16 cellular contexts compared by ENCODE assay signal in the genomic region with DNA sequence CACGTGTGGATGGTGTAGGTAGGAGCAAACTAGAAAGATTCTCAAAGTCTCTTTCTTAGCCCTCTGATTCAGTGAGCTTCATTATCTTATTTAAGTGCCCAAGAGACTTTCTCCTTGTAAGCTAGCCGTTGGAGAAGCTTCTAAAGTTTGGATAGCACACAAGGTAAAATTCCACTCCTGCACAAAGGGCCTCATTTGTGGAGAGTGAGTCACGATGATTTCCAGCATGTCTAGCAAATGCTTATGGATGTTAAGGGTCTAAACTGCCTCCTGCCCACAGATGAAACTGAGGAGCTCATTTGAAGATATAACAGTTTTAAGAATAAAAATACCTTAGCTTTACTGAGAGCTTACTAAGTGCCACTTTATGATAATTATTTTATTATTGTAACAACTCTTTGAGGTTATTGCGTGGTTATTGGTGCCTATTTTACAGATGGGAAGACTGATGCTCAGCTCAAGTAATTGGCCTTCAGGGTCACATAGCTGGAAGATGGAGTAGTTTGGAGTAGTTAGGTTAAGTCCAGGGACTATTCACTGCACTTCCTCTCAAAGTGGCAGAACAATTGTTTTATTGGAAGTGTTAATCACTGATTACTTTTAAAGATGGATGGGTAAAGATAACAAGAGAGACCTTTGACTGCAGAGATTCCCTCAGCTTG.
DNase-seq lines count a peak whose midpoint lies in the region; ATAC-seq, FAIRE-seq and TF ChIP-seq lines count a peak whose summit lies in the region.
"Had no signal": no experiment of that assay in that cellular context is flagged by ENCODE, and none has a peak within 500 bp of the region (broad histone marks: within the 10 kb centered on the region; RNA-seq: fewer than 3 reads in every experiment).

No MANE protein-coding gene starts in this region.

- no peak for FAIRE-seq in K562 (lab: Jason Lieb, UNC)
- FAIRE-seq: G401.6 had no signal

- no peak for TF ChIP-seq EP300 in Ishikawa (IDR thresholded peaks at IDR 0.05; ENCODE audit: borderline replicate concordance)
- TF ChIP-seq EP300 in K562 (IDR thresholded peaks at IDR 0.05; ENCODE audit: low read length), result no peak

- ATAC-seq in K562 (no peak), HG03457 (IDR thresholded peaks at IDR 0.05; ENCODE audit: unreplicated experiment) (no peak)
- no peak for ATAC-seq in effector memory CD8-positive, alpha-beta T cell (replicated peaks)
- ATAC-seq: activated CD4-positive, CD25-positive, alpha-beta regulatory T cell treated with anti-CD3 and anti-CD28 coated beads, Interleukin-2, amount 50 U/mL, for 24 hours had no signal

- 15% methylated on average over 4 of the region's 4 CpGs for WGBS in K562 (ENCODE audit: insufficient coverage, low coverage, missing lambda C conversion rate)

- H3K4me3 ChIP-seq in AG09309 (ENCODE audit: control insufficient read depth, low read depth, low read length) (no peak overlapping the region), K562 (no peak overlapping the region)
- H3K4me3 ChIP-seq: BLaER1 treated with 17β-estradiol and CSF1 and Interleukin-3, amounts not matched to agents 10 nM and 100 nM had no signal

- no peak overlapping the region for H3K27ac Mint-ChIP-seq in effector memory CD8-positive, alpha-beta T cell

- intact Hi-C loops in K562 (cut with micrococcal nuclease), result no loop called here

- no peak overlapping the region for H3K9ac ChIP-seq in K562 (ENCODE audit: insufficient read depth in 1 of 2, low read depth in 2 of 2, low read length in 2 of 2)
- H3K9ac ChIP-seq: BLaER1 treated with 17β-estradiol and CSF1 and Interleukin-3, amounts not matched to agents 10 nM and 100 nM had no signal

- CTCF ChIA-PET in K562 (lab: Yijun Ruan, JAX; ENCODE audit: low intra/inter-chr PET ratio), result no interaction called here

- peaks cover 0 to 3% of the 10 kb centered on the region in 2 donors for H3K27me3 Mint-ChIP-seq in effector memory CD8-positive, alpha-beta T cell
- H3K27me3 Mint-ChIP-seq: brain; stimulated activated naive CD8-positive, alpha-beta T cell treated with anti-CD3 and anti-CD28 coated beads, Interleukin-15, Interleukin-2, amounts not matched to agents 100 ng/mL and 50 ng/mL, for 24 hours had no signal

- peak; percentile 49 for DNase-seq in AG09309 (ENCODE audit: low read depth)
- DNase-seq in K562 (ENCODE audit: extremely low read depth in 1 of 4, low spot score in 3 of 4), result no peak
- peak; percentile 81 for DNase-seq in kidney glomerular epithelial cell (lab: John Stamatoyannopoulos, UW)
- DNase-seq in activated gamma-delta T cell treated with Interleukin-2 at 50 U/mL for 16 hours, result no peak
- no peak for DNase-seq in effector memory CD8-positive, alpha-beta T cell
- no peak for DNase-seq in activated CD4-positive, alpha-beta T cell treated with anti-CD3 and anti-CD28 coated beads, Interleukin-2, amount 50 U/mL, for 4 hours
- DNase-seq: activated T-cell treated with anti-CD3 and anti-CD28 coated beads, Interleukin-2, amount 50 U/mL, for 1 hour; NCI-H1694 had no signal

- H3K27me3 ChIP-seq in K562 (ENCODE audit: control insufficient read depth in 2 of 2, insufficient read depth in 2 of 2, low read length in 2 of 2), result peaks cover 2 to 8% of the 10 kb centered on the region in 2 experiments
- H3K27me3 ChIP-seq: BLaER1 treated with 17β-estradiol and CSF1 and Interleukin-3, amounts not matched to agents 10 nM and 100 nM had no signal

- in situ Hi-C loops in K562 (cut with MboI), result no loop called here

- no peaks in the 10 kb centered on the region for H3K9me1 ChIP-seq in K562 (ENCODE audit: control insufficient read depth, insufficient read depth, low read length)

- TF ChIP-seq CTCF in AG09309 (IDR thresholded peaks at IDR 0.05; ENCODE audit: control insufficient read depth, insufficient read depth, low read depth, low read length, missing control alignments), result no peak
- no peak for TF ChIP-seq CTCF in K562 (IDR thresholded peaks at IDR 0.05 in 2 of 3, conservative IDR thresholded peaks at IDR 0.05 in 1 of 3; ENCODE audit: insufficient read depth in 2 of 3, low read depth in 1 of 3, low read length in 3 of 3)

- H4K20me1 ChIP-seq in K562 (replicated peaks; ENCODE audit: control insufficient read depth, insufficient read depth, low read length), result no peaks in the 10 kb centered on the region
- H4K20me1 ChIP-seq: BLaER1 treated with 17β-estradiol and CSF1 and Interleukin-3, amounts not matched to agents 10 nM and 100 nM had no signal

- no peak overlapping the region for H3K4me3 Mint-ChIP-seq in effector memory CD8-positive, alpha-beta T cell
- H3K4me3 Mint-ChIP-seq: brain; stimulated activated naive CD8-positive, alpha-beta T cell treated with anti-CD3 and anti-CD28 coated beads, Interleukin-15, Interleukin-2, amounts not matched to agents 100 ng/mL and 50 ng/mL, for 24 hours had no signal

- POLR2A ChIA-PET in K562 (lab: Yijun Ruan, JAX), result interaction anchor here (0.7 kb wide), 1 partner anchor 136 kb away, joined by 4 read pairs; no protein-coding TSS in a partner anchor

- TF ChIP-seq RAD21 in Ishikawa (IDR thresholded peaks at IDR 0.05; ENCODE audit: low read depth) (no peak), K562 (CRISPR knock-in tag; conservative IDR thresholded peaks at IDR 0.05 in 1 of 2, IDR thresholded peaks at IDR 0.05 in 1 of 2) (no peak)

- no peak overlapping the region for H3K27ac ChIP-seq in K562 (ENCODE audit: extremely low read depth, low read depth, low read length)
- H3K27ac ChIP-seq: BLaER1 treated with 17β-estradiol and CSF1 and Interleukin-3, amounts not matched to agents 10 nM and 100 nM; epithelial cell of prostate had no signal

- no peak for TF ChIP-seq POLR2A in K562 (conservative IDR thresholded peaks at IDR 0.05)

- H3K9me3 ChIP-seq in K562 (replicated peaks; ENCODE audit: control insufficient read depth, insufficient read depth, low read depth, low read length), result no peaks in the 10 kb centered on the region
- H3K9me3 ChIP-seq: BLaER1 treated with 17β-estradiol and CSF1 and Interleukin-3, amounts not matched to agents 10 nM and 100 nM had no signal

- no peaks in the 10 kb centered on the region for H3K79me2 ChIP-seq in K562 (ENCODE audit: control insufficient read depth, insufficient read depth, low read length)

- no peaks in the 10 kb centered on the region for H3K4me1 ChIP-seq in K562 (replicated peaks in 1 of 2; ENCODE audit: control insufficient read depth in 2 of 2, insufficient read depth in 2 of 2, low read length in 2 of 2)

- BruUV-seq in K562 (replicated peaks; lab: Mats Ljungman, UMichigan), result no TSS peak

- no peaks in the 10 kb centered on the region for H3K36me3 ChIP-seq in K562 (ENCODE audit: control insufficient read depth, insufficient read depth, low read length)
- H3K36me3 ChIP-seq: BLaER1 treated with 17β-estradiol and CSF1 and Interleukin-3, amounts not matched to agents 10 nM and 100 nM had no signal

- no peak overlapping the region for H2AFZ ChIP-seq in K562 (ENCODE audit: low read depth, low read length)

- peaks cover 0 to 2% of the 10 kb centered on the region in 2 donors for H3K4me1 Mint-ChIP-seq in effector memory CD8-positive, alpha-beta T cell (ENCODE audit: low read depth in 2 of 2)

- no peaks in the 10 kb centered on the region for H3K36me3 Mint-ChIP-seq in effector memory CD8-positive, alpha-beta T cell (ENCODE audit: insufficient read depth)
- H3K36me3 Mint-ChIP-seq: brain had no signal

- no peaks in the 10 kb centered on the region for H3K9me3 Mint-ChIP-seq in effector memory CD8-positive, alpha-beta T cell

- H3K4me2 ChIP-seq in K562 (ENCODE audit: insufficient read depth, low read length), result no peak overlapping the region
- H3K4me2 ChIP-seq: BLaER1 treated with 17β-estradiol and CSF1 and Interleukin-3, amounts not matched to agents 10 nM and 100 nM had no signal

TF ChIP-seq in Ishikawa, 13 proteins besides CTCF, POLR2A, EP300 and RAD21:
- no peak for TF ChIP-seq CEBPB (IDR thresholded peaks at IDR 0.05)
- no peak for TF ChIP-seq EGR1 (IDR thresholded peaks at IDR 0.05)
- no peak for TF ChIP-seq CREB1 (IDR thresholded peaks at IDR 0.05; ENCODE audit: low read depth)
- no peak for TF ChIP-seq YY1 (IDR thresholded peaks at IDR 0.05; ENCODE audit: low read depth)
- no peak for TF ChIP-seq TEAD4 (IDR thresholded peaks at IDR 0.05)
- no peak for TF ChIP-seq TAF1 (IDR thresholded peaks at IDR 0.05; ENCODE audit: low read depth)
- TF ChIP-seq MAX (IDR thresholded peaks at IDR 0.05), result 0 out of 2 replicates have a peak, but pooled peaks have one; percentile 22
TF ChIP-seq in Ishikawa: peak in this region for 1.

TF ChIP-seq in K562, 482 proteins besides CTCF, POLR2A, EP300 and RAD21:
- TF ChIP-seq ZNF79 (CRISPR knock-in tag; IDR thresholded peaks at IDR 0.05; ENCODE audit: low read depth), result no peak
- TF ChIP-seq RBM25 (IDR thresholded peaks at IDR 0.05; ENCODE audit: low read depth, low read length, severe bottlenecking), result peak; percentile 48

Comparison
In these comparisons a context has a peak if more than half of its experiments do, and no peak if none do; other contexts are left out.
1. DNase-seq: peak in AG09309 (single experiment) and kidney glomerular epithelial cell (single experiment); none in K562 (0 of 4), activated gamma-delta T cell treated with Interleukin-2 at 50 U/mL for 16 hours (single experiment), effector memory CD8-positive, alpha-beta T cell (0 of 3) and activated CD4-positive, alpha-beta T cell treated with anti-CD3 and anti-CD28 coated beads, Interleukin-2, amount 50 U/mL, for 4 hours (0 of 2).